ENCODE assay signal across 8 cellular contexts in the genomic region with DNA sequence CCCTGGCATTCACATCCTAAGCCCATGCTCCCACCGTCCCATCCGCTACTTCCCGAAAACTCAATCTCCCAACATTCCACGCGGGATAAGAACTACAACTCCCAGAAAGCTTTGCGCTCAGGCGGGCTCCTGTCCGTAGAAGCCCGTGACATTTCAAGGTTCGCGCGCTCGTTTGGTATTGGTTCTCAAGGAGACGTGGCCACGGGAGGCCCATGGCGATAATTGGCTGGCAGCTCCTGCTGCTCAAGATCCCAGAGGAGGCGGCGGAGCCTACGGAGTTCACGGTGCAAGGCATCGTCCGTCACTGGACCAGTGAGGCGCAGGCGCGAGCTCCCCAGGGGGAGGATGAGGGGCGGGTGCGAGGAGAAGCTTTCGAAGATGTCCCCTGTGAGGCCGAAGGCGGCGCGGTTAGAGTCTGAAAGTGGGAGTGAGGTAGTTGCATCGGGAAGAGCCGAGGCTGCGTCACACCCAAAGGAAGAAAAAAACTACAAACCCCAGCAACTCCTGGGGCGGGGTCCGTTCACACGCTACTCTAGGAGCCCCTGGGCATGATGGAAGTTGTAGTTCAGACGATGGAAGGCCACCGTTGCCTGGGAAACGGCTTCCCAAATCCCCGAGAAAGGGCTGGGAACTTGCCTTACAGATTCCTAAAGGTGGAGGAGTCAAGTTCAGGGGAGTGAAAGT. TPM values are rescaled to one million over a fixed set of nuclear protein-coding genes. Genes with fewer than 3 reads are reported as not detected.
A peak's percentile ranks its signal among the peaks of the same experiment; 100 is the strongest.
DNase-seq lines count a peak whose midpoint lies in the region; ATAC-seq, FAIRE-seq and TF ChIP-seq lines count a peak whose summit lies in the region.

No MANE protein-coding gene starts in this region.

- H3K4me3 ChIP-seq in OCI-LY3 (ENCODE audit: low read length): peak overlapping the region; percentile 83

- peak overlapping the region; percentile 83 for H2AFZ ChIP-seq in OCI-LY3 (ENCODE audit: low read depth, low read length)

- TF ChIP-seq CTCF in D721Med (IDR thresholded peaks at IDR 0.05; ENCODE audit: insufficient read depth, missing control alignments) (no peak), OCI-LY3 (IDR thresholded peaks at IDR 0.05; ENCODE audit: low read depth, low read length) (no peak)

- peak overlapping the region; percentile 87 for H3K9ac ChIP-seq in OCI-LY3 (ENCODE audit: low read length)

- H3K36me3 ChIP-seq in OCI-LY3 (replicated peaks; ENCODE audit: low read depth, low read length): peaks cover 3% of the 10 kb centered on the region

- H3K4me2 ChIP-seq in OCI-LY3 (ENCODE audit: low read length): peak overlapping the region; percentile 90

- peak; percentile 32 for FAIRE-seq in D721Med (lab: Jason Lieb, UNC)

- H4K20me1 ChIP-seq in OCI-LY3 (ENCODE audit: insufficient read depth, low read length): no peaks in the 10 kb centered on the region

- DNase-seq in D721Med (ENCODE audit: insufficient read length, low spot score) (peak; percentile 98), HuH-7.5 (ENCODE audit: low spot score) (peak; percentile 100), activated T-cell treated with anti-CD3 and anti-CD28 coated beads for 4 hours (peak; percentile 81), myocyte (ENCODE audit: low read depth) (peak; percentile 100)
- DNase-seq in stimulated activated CD8-positive, alpha-beta memory T cell treated with anti-CD3 and anti-CD28 coated beads, Interleukin-7, amount 100 ng/mL, for 4 hours (ENCODE audit: low read depth in 2 of 2): peak; percentile 82 to 84

- peak; percentile 74 for ATAC-seq in GM21515 (IDR thresholded peaks at IDR 0.05; ENCODE audit: unreplicated experiment)
- peak; percentile 76 for ATAC-seq in esophagus mucosa

- H3K27me3 ChIP-seq in OCI-LY3 (ENCODE audit: low read depth, low read length): no peaks in the 10 kb centered on the region

- H3K27ac ChIP-seq in OCI-LY3 (ENCODE audit: low read length): peak overlapping the region; percentile 72

- no peaks in the 10 kb centered on the region for H3K9me3 ChIP-seq in OCI-LY3 (ENCODE audit: insufficient read depth, low read length)

- H3K79me2 ChIP-seq in OCI-LY3 (ENCODE audit: low read length): no peaks in the 10 kb centered on the region

- H3K4me1 ChIP-seq in OCI-LY3 (ENCODE audit: low read length): peaks cover 20% of the 10 kb centered on the region

RNA-seq across cellular contexts. Expression of a gene that starts 1.2 kb away (rescaled TPM):
- total RNA-seq in esophagus mucosa (0.56 TPM), myocyte (8.7 and 16.2 TPM in 2 replicates)
- 4.5 TPM for polyA plus RNA-seq in myocyte (2012)

RNA-seq across cellular contexts. Expression of a gene that starts 19.7 kb away (rescaled TPM):
- 7.3 TPM for total RNA-seq in esophagus mucosa
- total RNA-seq in myocyte: 0.05 TPM in 2 replicates
- 0.14 TPM for polyA plus RNA-seq in myocyte (2012)

RNA-seq across cellular contexts. Expression of a gene that starts 25.0 kb away (rescaled TPM):
- 101 TPM for total RNA-seq in esophagus mucosa
- not detected in 2 replicates for total RNA-seq in myocyte
- 0.62 TPM for polyA plus RNA-seq in myocyte (2012)

RNA-seq across cellular contexts. Expression of a gene that starts 26.0 kb away (rescaled TPM):
- total RNA-seq in esophagus mucosa (1.3 TPM), myocyte (0.08 TPM in 1 of 2 replicates, not detected in the other)
- polyA plus RNA-seq in myocyte (2012): not detected

RNA-seq across cellular contexts. Expression of a gene that starts 31.7 kb away (rescaled TPM):
- total RNA-seq in esophagus mucosa: 6.1 TPM
- 0.03 and 0.05 TPM in 2 replicates for total RNA-seq in myocyte
- polyA plus RNA-seq in myocyte (2012): 0.08 TPM

Comparison
In these comparisons a context has a peak if more than half of its experiments do, and no peak if none do; other contexts are left out.
1. Peak in every context shown above with its lines: DNase-seq, ATAC-seq, H3K4me3 ChIP-seq and H3K27ac ChIP-seq.
2. RNA of a gene that starts 25.0 kb away (total RNA-seq): 101 TPM in esophagus mucosa (single experiment); not detected in myocyte; every median in the first group is over 100 times any median in the second.